ENCODE assay signal across 8 cellular contexts in the genomic region with DNA sequence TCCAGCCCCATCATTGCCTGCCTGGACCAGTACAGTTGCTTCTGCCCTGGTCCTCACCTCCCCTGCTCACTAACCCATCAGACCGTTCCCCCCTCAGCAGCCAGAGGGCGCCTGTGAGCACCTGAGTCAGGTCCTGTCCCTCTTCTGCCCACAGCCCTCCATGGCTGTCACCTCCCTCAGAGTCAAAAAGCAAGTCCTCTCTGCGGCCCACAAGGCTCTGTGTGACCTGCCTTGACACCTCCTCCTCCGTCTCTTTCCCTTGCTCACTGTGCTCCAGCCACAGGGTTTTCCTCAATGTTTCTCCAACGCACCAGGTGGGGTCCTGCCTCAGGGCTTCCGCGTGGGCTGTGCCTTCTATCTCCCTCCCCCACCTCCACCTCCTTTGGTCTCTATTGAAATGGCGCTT. TPM values are rescaled to one million over a fixed set of nuclear protein-coding genes. Genes with fewer than 3 reads are reported as not detected.
A peak's percentile ranks its signal among the peaks of the same experiment; 100 is the strongest.
DNase-seq lines count a peak whose midpoint lies in the region; ATAC-seq, FAIRE-seq and TF ChIP-seq lines count a peak whose summit lies in the region.

No MANE protein-coding gene starts in this region.

- H3K27ac ChIP-seq in kidney (ENCODE audit: low read depth in 2 of 2, low read length in 2 of 2), result no peak overlapping the region

- FAIRE-seq in kidney (lab: Jason Lieb, UNC), result no peak

- H3K4me1 Mint-ChIP-seq in activated naive CD8-positive, alpha-beta T cell treated with anti-CD3 and anti-CD28 coated beads for 36 hours, result no peaks in the 10 kb centered on the region

- H3K27me3 Mint-ChIP-seq in activated naive CD8-positive, alpha-beta T cell treated with anti-CD3 and anti-CD28 coated beads for 36 hours, result peaks cover 6% of the 10 kb centered on the region

- H3K27ac Mint-ChIP-seq in activated naive CD8-positive, alpha-beta T cell treated with anti-CD3 and anti-CD28 coated beads for 36 hours, result no peak overlapping the region

- H3K9me3 ChIP-seq in kidney (ENCODE audit: control insufficient read depth in 1 of 2, low read length in 2 of 2), result no peaks in the 10 kb centered on the region

- H3K9ac ChIP-seq in kidney (ENCODE audit: low read length in 2 of 2), result no peak overlapping the region

- no peaks in the 10 kb centered on the region for H3K36me3 ChIP-seq in kidney (ENCODE audit: control insufficient read depth in 1 of 2, insufficient read depth in 2 of 2, low read length in 2 of 2)

- peak; percentile 32 for TF ChIP-seq CTCF in kidney (IDR thresholded peaks at IDR 0.05; ENCODE audit: borderline replicate concordance, extremely low read depth, insufficient read depth)

- no peaks in the 10 kb centered on the region for H3K9me3 Mint-ChIP-seq in activated naive CD8-positive, alpha-beta T cell treated with anti-CD3 and anti-CD28 coated beads for 36 hours

- DNase-seq in NCI-H748 (lab: John Stamatoyannopoulos, UW; ENCODE audit: unreplicated experiment) (peak; percentile 36), NCI-H748 treated with DMSO at 0.1 percent for 48 hours (lab: John Stamatoyannopoulos, UW) (no peak), RPMI7951 (ENCODE audit: low read depth) (peak; percentile 35), kidney (no peak), NCI-H2107 treated with DMSO at 0.1 percent for 48 hours (lab: John Stamatoyannopoulos, UW; ENCODE audit: unreplicated experiment) (no peak)
- peak; percentile 66 for DNase-seq in activated naive CD8-positive, alpha-beta T cell treated with anti-CD3 and anti-CD28 coated beads for 36 hours
- peak; percentile 33 to 38 for DNase-seq in stimulated activated CD8-positive, alpha-beta memory T cell treated with anti-CD3 and anti-CD28 coated beads, Interleukin-15, amount 100 ng/mL, for 48 hours (ENCODE audit: low read depth in 2 of 2)

- no peaks in the 10 kb centered on the region for H3K36me3 Mint-ChIP-seq in activated naive CD8-positive, alpha-beta T cell treated with anti-CD3 and anti-CD28 coated beads for 36 hours

- H3K4me3 Mint-ChIP-seq in activated naive CD8-positive, alpha-beta T cell treated with anti-CD3 and anti-CD28 coated beads for 36 hours, result no peak overlapping the region

- H3K4me3 ChIP-seq in kidney (ENCODE audit: low read length in 2 of 2), result no peak overlapping the region

- no peaks in the 10 kb centered on the region for H3K4me1 ChIP-seq in kidney (ENCODE audit: control insufficient read depth in 1 of 2, insufficient read depth in 1 of 2, low read depth in 1 of 2, low read length in 2 of 2)

- intact Hi-C loops in kidney (cut with DNase I), result no loop called here

- ATAC-seq in GM18519 (IDR thresholded peaks at IDR 0.05; ENCODE audit: low FRiP score, unreplicated experiment), result no peak

RNA-seq across cellular contexts. Expression of a gene that starts 29.4 kb away (rescaled TPM):
- total RNA-seq in RPMI7951 (2014; rRNA removed; shearing (Covaris generic)), result 44.9 and 45.8 TPM in 2 replicates
- 1 to 10 TPM; 3.5 to 4.1 TPM for total RNA-seq in activated naive CD8-positive, alpha-beta T cell treated with anti-CD3 and anti-CD28 coated beads for 36 hours
- total RNA-seq in kidney, result 103 TPM
- polyA plus RNA-seq in kidney (ENCODE audit: insufficient read depth, low read depth, low replicate concordance), result 7.2 TPM

Comparison
In these comparisons a context has a peak if more than half of its experiments do, and no peak if none do; other contexts are left out.
1. DNase-seq: peak in NCI-H748 (single experiment), RPMI7951 (single experiment), activated naive CD8-positive, alpha-beta T cell treated with anti-CD3 and anti-CD28 coated beads for 36 hours (single experiment) and stimulated activated CD8-positive, alpha-beta memory T cell treated with anti-CD3 and anti-CD28 coated beads, Interleukin-15, amount 100 ng/mL, for 48 hours (2 of 2); none in NCI-H748 treated with DMSO at 0.1 percent for 48 hours (single experiment), kidney (single experiment) and NCI-H2107 treated with DMSO at 0.1 percent for 48 hours (single experiment).